In genomic region chr15:65832549-65833364, GRCh38 we compare ENCODE assay signal across 8 cellular contexts. TPM values are rescaled to one million over a fixed set of nuclear protein-coding genes. Genes with fewer than 3 reads are reported as not detected.
A peak's percentile ranks its signal among the peaks of the same experiment; 100 is the strongest.
DNase-seq lines count a peak whose midpoint lies in the region; ATAC-seq, FAIRE-seq and TF ChIP-seq lines count a peak whose summit lies in the region.

No MANE protein-coding gene starts in this region.

- FAIRE-seq in urothelium cell line (lab: Jason Lieb, UNC) = no peak

- intact Hi-C loops in left ventricle myocardium superior (cut with micrococcal nuclease) (no loop called here), posterior cingulate gyrus (cut with DNase I) (no loop called here)

- DNase-seq in NCI-H146 (lab: John Stamatoyannopoulos, UW) = peak; percentile 98
- peak; percentile 12 to 79 (median 33) for DNase-seq in T-helper 1 cell
- peak; percentile 95 for DNase-seq in astrocyte of the hippocampus (ENCODE audit: low read depth, low spot score)
- peak; percentile 73 for DNase-seq in left ventricle myocardium superior
- DNase-seq in posterior cingulate gyrus = peak; percentile 31 to 94 (median 51)
- DNase-seq in urothelium cell line (ENCODE audit: low spot score) = peak; percentile 94

- ATAC-seq in left ventricle myocardium superior (peak; percentile 92), GM19351 (IDR thresholded peaks at IDR 0.05; ENCODE audit: unreplicated experiment) (no peak)

- peak; percentile 26 for TF ChIP-seq POLR2A in GM19193 (IDR thresholded peaks at IDR 0.05; ENCODE audit: extremely low read depth, insufficient read depth, insufficient read length)

RNA-seq across cellular contexts. Expression of gene RAB11A, which starts 36.5 kb away (rescaled TPM):
- 137 TPM for total RNA-seq in left ventricle myocardium superior

RNA-seq across cellular contexts. Expression of gene DENND4A, which starts 40.7 kb away (rescaled TPM):
- total RNA-seq in left ventricle myocardium superior = 14.0 TPM

Comparison
In these comparisons a context has a peak if more than half of its experiments do, and no peak if none do; other contexts are left out.
1. DNase-seq: peak in every context shown above with its lines; median percentile 98 in NCI-H146; 95 in astrocyte of the hippocampus; 94 in urothelium cell line; 73 in left ventricle myocardium superior; 51 in posterior cingulate gyrus; 33 in T-helper 1 cell.